ENCODE assay signal across 22 cellular contexts in genomic region chr6:3393796-3394195, GRCh38.
DNase-seq lines count a peak whose midpoint lies in the region; ATAC-seq and TF ChIP-seq lines count a peak whose summit lies in the region.
"Had no signal": no experiment of that assay in that cellular context is flagged by ENCODE, and none has a peak within 500 bp of the region (broad histone marks: within the 10 kb centered on the region; RNA-seq: fewer than 3 reads in every experiment).

No MANE protein-coding gene starts in this region.

- H3K4me1 Mint-ChIP-seq in glutamatergic neuron (ENCODE audit: low read depth, unreplicated experiment), result peaks cover 24% of the 10 kb centered on the region
- no peaks in the 10 kb centered on the region for H3K4me1 Mint-ChIP-seq in T-helper 17 cell
- H3K4me1 Mint-ChIP-seq: activated naive CD8-positive, alpha-beta T cell treated with anti-CD3 and anti-CD28 coated beads, Interleukin-2, amount 50 U/mL, for 24 hours; stimulated activated naive CD8-positive, alpha-beta T cell treated with anti-CD3 and anti-CD28 coated beads, Interleukin-15, amount 100 ng/mL, for 72 hours had no signal

- H3K9me3 Mint-ChIP-seq in glutamatergic neuron (ENCODE audit: unreplicated experiment), result peaks cover 3% of the 10 kb centered on the region
- H3K9me3 Mint-ChIP-seq: activated naive CD8-positive, alpha-beta T cell treated with anti-CD3 and anti-CD28 coated beads, Interleukin-2, amount 50 U/mL, for 24 hours; stimulated activated naive CD8-positive, alpha-beta T cell treated with anti-CD3 and anti-CD28 coated beads, Interleukin-15, amount 100 ng/mL, for 72 hours; T-helper 2 cell treated with Interferon-gamma antibody and Interleukin-4, amounts not matched to agents 5 μg/mL and 100 μg/mL, for 36 hours had no signal

- TF ChIP-seq CTCF in glutamatergic neuron (IDR thresholded peaks at IDR 0.05; ENCODE audit: partially characterized antibody, unreplicated experiment) (no peak), GM10248 (IDR thresholded peaks at IDR 0.05; ENCODE audit: control extremely low read depth, extremely low read depth, low read depth, missing control alignments) (no peak)

- CTCF ChIA-PET in GM10248 (lab: Yijun Ruan, JAX), result interaction anchor here (1.0 kb wide), 1 partner anchor 30 kb away, joined by 3 read pairs; no protein-coding TSS in a partner anchor

- DNase-seq in NCI-H345 (lab: John Stamatoyannopoulos, UW), result peak; percentile 11
- DNase-seq in NCI-H345 treated with DMSO at 0.1 percent for 48 hours (lab: John Stamatoyannopoulos, UW; ENCODE audit: unreplicated experiment), result no peak
- peak; percentile 47 for DNase-seq in NCI-H774 (lab: John Stamatoyannopoulos, UW)
- no peak for DNase-seq in glutamatergic neuron
- no peak for DNase-seq in OCI-M1 (lab: John Stamatoyannopoulos, UW)
- no peak for DNase-seq in GM10248 (ENCODE audit: extremely low spot score)
- DNase-seq in T-helper 17 cell, result no peak
- DNase-seq: activated CD4-positive, alpha-beta T cell treated with anti-CD3 and anti-CD28 coated beads, Interleukin-2, amount 50 U/mL, for 4 hours; activated effector memory CD4-positive, alpha-beta T cell treated with anti-CD3 and anti-CD28 coated beads, Interleukin-2, amount 50 U/mL, for 16 hours; activated naive CD8-positive, alpha-beta T cell treated with anti-CD3 and anti-CD28 coated beads, Interleukin-2, amount 50 U/mL, for 24 hours; BE2C; kidney; NCI-H1436; NCI-H526 treated with DMSO at 0.1 percent for 48 hours; spleen; stimulated activated CD4-positive, alpha-beta T cell treated with anti-CD3 and anti-CD28 coated beads, Interleukin-4, amount 100 ng/mL, for 24 hours; stimulated activated naive CD8-positive, alpha-beta T cell treated with anti-CD3 and anti-CD28 coated beads, Interleukin-15, amount 100 ng/mL, for 72 hours; trophoblast cell; WERI-Rb-1 had no signal

- peaks cover 2% of the 10 kb centered on the region for H3K27me3 Mint-ChIP-seq in glutamatergic neuron (ENCODE audit: unreplicated experiment)
- no peaks in the 10 kb centered on the region for H3K27me3 Mint-ChIP-seq in T-helper 17 cell
- H3K27me3 Mint-ChIP-seq: activated naive CD8-positive, alpha-beta T cell treated with anti-CD3 and anti-CD28 coated beads, Interleukin-2, amount 50 U/mL, for 24 hours; stimulated activated naive CD8-positive, alpha-beta T cell treated with anti-CD3 and anti-CD28 coated beads, Interleukin-15, amount 100 ng/mL, for 72 hours had no signal

- no peaks in the 10 kb centered on the region for H3K9me3 ChIP-seq in T-helper 17 cell (ENCODE audit: control insufficient read depth, low read length, poor library complexity, severe bottlenecking)
- H3K9me3 ChIP-seq: BE2C, neutrophil, spleen had no signal

- POLR2A ChIA-PET in GM10248 (lab: Yijun Ruan, JAX), result no interaction called here

- H3K4me3 Mint-ChIP-seq in glutamatergic neuron (ENCODE audit: unreplicated experiment) (no peak overlapping the region), T-helper 17 cell (no peak overlapping the region)
- H3K4me3 Mint-ChIP-seq: activated naive CD8-positive, alpha-beta T cell treated with anti-CD3 and anti-CD28 coated beads, Interleukin-2, amount 50 U/mL, for 24 hours; stimulated activated naive CD8-positive, alpha-beta T cell treated with anti-CD3 and anti-CD28 coated beads, Interleukin-15, amount 100 ng/mL, for 72 hours; T-helper 2 cell treated with Interferon-gamma antibody and Interleukin-4, amounts not matched to agents 5 μg/mL and 100 μg/mL, for 36 hours had no signal

- ATAC-seq in HG02870 (IDR thresholded peaks at IDR 0.05; ENCODE audit: unreplicated experiment) (no peak), T-helper 17 cell (no peak)
- ATAC-seq: activated naive CD8-positive, alpha-beta T cell treated with anti-CD3 and anti-CD28 coated beads, Interleukin-2, amount 50 U/mL, for 24 hours; stimulated activated naive CD8-positive, alpha-beta T cell treated with anti-CD3 and anti-CD28 coated beads, Interleukin-15, amount 100 ng/mL, for 72 hours had no signal

- H3K36me3 Mint-ChIP-seq in glutamatergic neuron (ENCODE audit: unreplicated experiment), result no peaks in the 10 kb centered on the region
- H3K36me3 Mint-ChIP-seq in T-helper 17 cell (ENCODE audit: low read depth), result no peaks in the 10 kb centered on the region

- H3K27ac Mint-ChIP-seq in glutamatergic neuron (ENCODE audit: unreplicated experiment) (peak overlapping the region; percentile 26), T-helper 17 cell (no peak overlapping the region)
- H3K27ac Mint-ChIP-seq: activated naive CD8-positive, alpha-beta T cell treated with anti-CD3 and anti-CD28 coated beads, Interleukin-2, amount 50 U/mL, for 24 hours; stimulated activated naive CD8-positive, alpha-beta T cell treated with anti-CD3 and anti-CD28 coated beads, Interleukin-15, amount 100 ng/mL, for 72 hours; T-helper 2 cell treated with Interferon-gamma antibody and Interleukin-4, amounts not matched to agents 5 μg/mL and 100 μg/mL, for 36 hours had no signal

Comparison
In these comparisons a context has a peak if more than half of its experiments do, and no peak if none do; other contexts are left out.
1. DNase-seq: peak in NCI-H345 (single experiment) and NCI-H774 (single experiment); none in NCI-H345 treated with DMSO at 0.1 percent for 48 hours (single experiment), glutamatergic neuron (single experiment), OCI-M1 (single experiment), GM10248 (single experiment) and T-helper 17 cell (0 of 3).